ENCODE assay signal across 11 cellular contexts in the genomic region with DNA sequence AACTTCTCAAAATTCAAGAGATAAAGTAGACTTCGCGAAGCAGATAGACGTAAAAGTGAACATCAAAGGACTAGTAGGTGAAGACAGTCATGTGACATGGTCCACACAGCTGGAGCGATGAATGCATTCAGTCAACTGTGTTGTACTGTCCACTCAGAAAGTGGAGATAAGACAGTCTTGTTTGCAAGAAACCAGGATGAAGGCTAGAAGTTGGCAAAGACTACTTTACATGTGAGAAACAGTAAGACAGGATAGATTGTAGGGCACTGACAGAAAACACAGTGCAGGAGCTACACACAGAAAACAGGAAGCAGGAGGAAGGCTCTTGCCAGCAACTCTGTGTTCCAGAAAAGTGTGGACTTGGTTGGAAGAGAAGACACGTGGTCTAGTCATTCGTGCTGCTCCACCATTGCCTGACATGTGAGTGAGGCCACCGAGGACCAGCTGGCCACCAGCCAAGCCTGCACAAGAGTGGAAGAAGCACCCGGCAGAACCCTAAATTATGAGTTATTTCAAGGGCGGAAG.
DNase-seq lines count a peak whose midpoint lies in the region; ATAC-seq, FAIRE-seq and TF ChIP-seq lines count a peak whose summit lies in the region.
"Had no signal": no experiment of that assay in that cellular context is flagged by ENCODE, and none has a peak within 500 bp of the region (broad histone marks: within the 10 kb centered on the region; RNA-seq: fewer than 3 reads in every experiment).

No MANE protein-coding gene starts in this region.

- no peak for ATAC-seq in HG02973 (IDR thresholded peaks at IDR 0.05; ENCODE audit: unreplicated experiment)

- no peak overlapping the region for H3K4me3 ChIP-seq in fibroblast of villous mesenchyme (ENCODE audit: low read depth, low read length)

- DNase-seq in HT-29 (ENCODE audit: low spot score) (peak; percentile 43), RCC 7860 (ENCODE audit: low spot score) (peak; percentile 3), fibroblast of villous mesenchyme (ENCODE audit: low read depth) (peak; percentile 61), pons (ENCODE audit: low spot score) (peak; percentile 44), GF-D8 (lab: John Stamatoyannopoulos, UW) (no peak), COLO668 (lab: John Stamatoyannopoulos, UW; ENCODE audit: unreplicated experiment) (no peak), activated T-cell treated with anti-CD3 and anti-CD28 coated beads for 4 hours (no peak)
- DNase-seq: H7, NCI-H2081 had no signal

- no peak for FAIRE-seq in RCC 7860 (lab: Jason Lieb, UNC)
- FAIRE-seq: GM19239 had no signal

- TF ChIP-seq CTCF in fibroblast of villous mesenchyme (IDR thresholded peaks at IDR 0.05; ENCODE audit: insufficient read depth, low read depth, low read length), result no peak

Comparison
In these comparisons a context has a peak if more than half of its experiments do, and no peak if none do; other contexts are left out.
1. DNase-seq: peak in HT-29 (single experiment), RCC 7860 (single experiment), fibroblast of villous mesenchyme (single experiment) and pons (single experiment); none in GF-D8 (single experiment), COLO668 (single experiment) and activated T-cell treated with anti-CD3 and anti-CD28 coated beads for 4 hours (single experiment).